In genomic region chr13:57629821-57630235, GRCh38 we compare ENCODE assay signal across 8 cellular contexts. TPM values are rescaled to one million over a fixed set of nuclear protein-coding genes. Genes with fewer than 3 reads are reported as not detected.
DNase-seq lines count a peak whose midpoint lies in the region; ATAC-seq, FAIRE-seq and TF ChIP-seq lines count a peak whose summit lies in the region.

No MANE protein-coding gene starts in this region.

- ATAC-seq in pancreas (peak; percentile 73 to 77 (median 74)), GM18511 (IDR thresholded peaks at IDR 0.05; ENCODE audit: unreplicated experiment) (no peak), HG03108 (IDR thresholded peaks at IDR 0.05; ENCODE audit: unreplicated experiment) (no peak)

- POLR2A ChIA-PET in MCF 10A (lab: Yijun Ruan, JAX) = no interaction called here

- H3K4me1 Mint-ChIP-seq in MCF 10A (ENCODE audit: insufficient read depth, unreplicated experiment) = peaks cover 10% of the 10 kb centered on the region

- CTCF ChIA-PET in MCF 10A (lab: Yijun Ruan, JAX) = interaction anchor here (0.6 to 0.7 kb wide), 2 partner anchors 42 to 1326 kb away, joined by 3 to 4 read pairs; no protein-coding TSS in a partner anchor

- intact Hi-C loops in breast epithelium (cut with DNase I; ENCODE audit: low total_unique reads) (no loop called here), MCF 10A (cut with micrococcal nuclease) (loop anchor here (5.0 kb wide), 1 partner anchor 1332 kb away; no protein-coding TSS in a partner anchor), left ventricle myocardium inferior (cut with micrococcal nuclease) (loop anchor here (5.0 kb wide), 1 partner anchor 227 kb away; no protein-coding TSS in a partner anchor), pancreas (cut with DNase I) (no loop called here)

- H3K4me3 Mint-ChIP-seq in MCF 10A (ENCODE audit: unreplicated experiment) = no peak overlapping the region

- H3K9me3 Mint-ChIP-seq in MCF 10A (ENCODE audit: unreplicated experiment) = no peaks in the 10 kb centered on the region

- no peak overlapping the region for H3K27ac Mint-ChIP-seq in MCF 10A (ENCODE audit: low read depth, unreplicated experiment)

- no peaks in the 10 kb centered on the region for H3K36me3 ChIP-seq in breast epithelium
- H3K36me3 ChIP-seq in left ventricle myocardium inferior = no peaks in the 10 kb centered on the region
- no peaks in the 10 kb centered on the region for H3K36me3 ChIP-seq in pancreas

- no peaks in the 10 kb centered on the region for H3K36me3 Mint-ChIP-seq in MCF 10A (ENCODE audit: insufficient read depth, unreplicated experiment)

- WGBS in pancreas, 2 donors = 1 to 2% methylated on average over 34 of the region's 34 CpGs

- H3K27me3 Mint-ChIP-seq in MCF 10A (ENCODE audit: insufficient read depth, unreplicated experiment) = peaks cover 44% of the 10 kb centered on the region

- H3K27ac ChIP-seq in breast epithelium (no peak overlapping the region), left ventricle myocardium inferior (replicated peaks) (peak overlapping the region; percentile 86), pancreas (no peak overlapping the region)

- H3K4me3 ChIP-seq in breast epithelium (peak overlapping the region; percentile 48 to 60 (median 50)), left ventricle myocardium inferior (peak overlapping the region; percentile 74), pancreas (peak overlapping the region; percentile 4 to 57 (median 35))

- TF ChIP-seq POLR2A in breast epithelium (IDR thresholded peaks at IDR 0.05) = no peak

- peaks cover 0 to 95% of the 10 kb centered on the region in 2 donors for H3K27me3 ChIP-seq in breast epithelium
- H3K27me3 ChIP-seq in left ventricle myocardium inferior (ENCODE audit: low read depth) = peaks cover 62% of the 10 kb centered on the region
- peaks cover 4 to 37% (median 10%) of the 10 kb centered on the region in 4 donors for H3K27me3 ChIP-seq in pancreas

- FAIRE-seq in pancreas (lab: Jason Lieb, UNC) = no peak

- peak in 1 of 2 donors; percentile 58 for DNase-seq in breast epithelium (ENCODE audit: low spot score in 2 of 2)
- DNase-seq in MCF 10A (ENCODE audit: unreplicated experiment) = no peak
- DNase-seq in NCI-H345 treated with DMSO at 0.1 percent for 48 hours (lab: John Stamatoyannopoulos, UW; ENCODE audit: unreplicated experiment) = peak; percentile 95
- peak; percentile 84 to 99 (median 97) for DNase-seq in anterior cingulate cortex (lab: John Stamatoyannopoulos, UW)
- peak; percentile 91 for DNase-seq in left ventricle myocardium inferior
- DNase-seq in pancreas = peak; percentile 80 to 92 (median 88)

- H3K9me3 ChIP-seq in breast epithelium = peaks cover 0 to 17% of the 10 kb centered on the region in 2 donors
- H3K9me3 ChIP-seq in left ventricle myocardium inferior (replicated peaks) = no peaks in the 10 kb centered on the region
- H3K9me3 ChIP-seq in pancreas = no peaks in the 10 kb centered on the region

- TF ChIP-seq CTCF in breast epithelium (IDR thresholded peaks at IDR 0.05) (no peak), MCF 10A (IDR thresholded peaks at IDR 0.05; ENCODE audit: unreplicated experiment) (no peak), left ventricle myocardium inferior (IDR thresholded peaks at IDR 0.05; ENCODE audit: borderline replicate concordance) (no peak), pancreas (IDR thresholded peaks at IDR 0.05) (no peak)

- H3K4me1 ChIP-seq in breast epithelium (peaks cover 0 to 10% of the 10 kb centered on the region in 2 donors), left ventricle myocardium inferior (peaks cover 57% of the 10 kb centered on the region), pancreas (peaks cover 0 to 11% (median 0%) of the 10 kb centered on the region in 3 donors)

- BruUV-seq in MCF 10A (replicated peaks; lab: Mats Ljungman, UMichigan) = no TSS peak

RNA-seq across cellular contexts. Expression of gene PCDH17, which starts 1.7 kb away (rescaled TPM):
- total RNA-seq in breast epithelium (1 to 10 TPM; 1.3 to 5.9 (median 1.4) TPM), MCF 10A (2022) (not detected in 2 replicates), left ventricle myocardium inferior (3.1 TPM), pancreas (10 to 100 TPM in 1 of 6 donors, 1 to 10 TPM in 5; 3.7 to 10.2 (median 7.6) TPM)
- 1 to 10 TPM; 2.1 to 7.3 TPM for polyA plus RNA-seq in pancreas

Comparison
In these comparisons a context has a peak if more than half of its experiments do, and no peak if none do; other contexts are left out.
1. intact Hi-C loops: an anchor here in MCF 10A (5.0 kb wide) and left ventricle myocardium inferior (5.0 kb wide); none called in breast epithelium and pancreas.
2. ATAC-seq: peak in pancreas (4 of 4); none in GM18511 (single experiment) and HG03108 (single experiment).
3. Peak in every context shown above with its lines, with median percentiles within 50 percentile points of each other: H3K4me3 ChIP-seq.